In the genomic region with DNA sequence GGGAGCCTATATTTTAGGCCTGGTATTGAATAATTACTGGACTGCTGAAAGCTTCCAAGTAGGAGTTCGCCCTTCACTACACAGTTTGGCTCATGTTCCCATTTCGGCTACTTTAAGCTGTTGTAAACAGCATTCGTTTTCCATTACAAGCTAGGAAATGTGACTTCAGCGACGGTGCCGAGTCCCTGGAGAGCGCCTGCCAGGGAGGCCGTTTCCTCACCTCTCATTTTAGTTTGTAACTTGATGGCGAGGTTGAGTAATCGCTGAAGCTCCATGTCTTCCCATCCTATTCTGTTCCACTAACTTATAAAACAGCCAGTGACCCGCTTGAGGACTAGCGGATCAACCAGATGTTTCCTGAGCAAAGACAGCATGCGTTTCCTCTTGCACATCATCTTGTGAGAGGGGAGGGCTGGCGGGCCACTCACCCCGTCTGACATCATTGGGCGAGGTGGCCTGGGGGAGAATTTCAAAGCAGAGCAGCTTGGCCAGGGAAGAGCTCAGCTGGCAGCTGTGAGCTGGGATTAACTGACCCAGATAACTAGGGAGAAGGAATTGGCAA, we compare ENCODE assay signal across 2 cellular contexts.
TF ChIP-seq lines count a peak whose summit lies in the region.

No MANE protein-coding gene starts in this region.

TF ChIP-seq in SK-N-SH, 30 proteins besides CTCF, POLR2A, EP300 and RAD21 (continued from another document):
- TF ChIP-seq, protein P1, sequence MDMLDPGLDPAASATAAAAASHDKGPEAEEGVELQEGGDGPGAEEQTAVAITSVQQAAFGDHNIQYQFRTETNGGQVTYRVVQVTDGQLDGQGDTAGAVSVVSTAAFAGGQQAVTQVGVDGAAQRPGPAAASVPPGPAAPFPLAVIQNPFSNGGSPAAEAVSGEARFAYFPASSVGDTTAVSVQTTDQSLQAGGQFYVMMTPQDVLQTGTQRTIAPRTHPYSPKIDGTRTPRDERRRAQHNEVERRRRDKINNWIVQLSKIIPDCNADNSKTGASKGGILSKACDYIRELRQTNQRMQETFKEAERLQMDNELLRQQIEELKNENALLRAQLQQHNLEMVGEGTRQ (IDR thresholded peaks at IDR 0.05; ENCODE audit: borderline replicate concordance, low read depth, low read length), result no peak
- TF ChIP-seq FOXJ3 (CRISPR knock-in tag; IDR thresholded peaks at IDR 0.05) (no peak), GABPA (IDR thresholded peaks at IDR 0.05; ENCODE audit: low read depth) (no peak)

TF ChIP-seq in SK-N-SH treated with all-trans-retinoic acid at 6 μM for 48 hours, 23 proteins besides CTCF, POLR2A, EP300 and RAD21 (continued from another document):
- TF ChIP-seq, protein P2, sequence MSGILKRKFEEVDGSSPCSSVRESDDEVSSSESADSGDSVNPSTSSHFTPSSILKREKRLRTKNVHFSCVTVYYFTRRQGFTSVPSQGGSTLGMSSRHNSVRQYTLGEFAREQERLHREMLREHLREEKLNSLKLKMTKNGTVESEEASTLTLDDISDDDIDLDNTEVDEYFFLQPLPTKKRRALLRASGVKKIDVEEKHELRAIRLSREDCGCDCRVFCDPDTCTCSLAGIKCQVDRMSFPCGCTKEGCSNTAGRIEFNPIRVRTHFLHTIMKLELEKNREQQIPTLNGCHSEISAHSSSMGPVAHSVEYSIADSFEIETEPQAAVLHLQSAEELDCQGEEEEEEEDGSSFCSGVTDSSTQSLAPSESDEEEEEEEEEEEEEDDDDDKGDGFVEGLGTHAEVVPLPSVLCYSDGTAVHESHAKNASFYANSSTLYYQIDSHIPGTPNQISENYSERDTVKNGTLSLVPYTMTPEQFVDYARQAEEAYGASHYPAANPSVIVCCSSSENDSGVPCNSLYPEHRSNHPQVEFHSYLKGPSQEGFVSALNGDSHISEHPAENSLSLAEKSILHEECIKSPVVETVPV (CRISPR knock-in tag; IDR thresholded peaks at IDR 0.05), result no peak
- TF ChIP-seq, protein P3, sequence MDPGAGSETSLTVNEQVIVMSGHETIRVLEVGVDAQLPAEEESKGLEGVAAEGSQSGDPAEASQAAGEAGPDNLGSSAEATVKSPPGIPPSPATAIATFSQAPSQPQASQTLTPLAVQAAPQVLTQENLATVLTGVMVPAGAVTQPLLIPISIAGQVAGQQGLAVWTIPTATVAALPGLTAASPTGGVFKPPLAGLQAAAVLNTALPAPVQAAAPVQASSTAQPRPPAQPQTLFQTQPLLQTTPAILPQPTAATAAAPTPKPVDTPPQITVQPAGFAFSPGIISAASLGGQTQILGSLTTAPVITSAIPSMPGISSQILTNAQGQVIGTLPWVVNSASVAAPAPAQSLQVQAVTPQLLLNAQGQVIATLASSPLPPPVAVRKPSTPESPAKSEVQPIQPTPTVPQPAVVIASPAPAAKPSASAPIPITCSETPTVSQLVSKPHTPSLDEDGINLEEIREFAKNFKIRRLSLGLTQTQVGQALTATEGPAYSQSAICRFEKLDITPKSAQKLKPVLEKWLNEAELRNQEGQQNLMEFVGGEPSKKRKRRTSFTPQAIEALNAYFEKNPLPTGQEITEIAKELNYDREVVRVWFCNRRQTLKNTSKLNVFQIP (CRISPR knock-in tag; IDR thresholded peaks at IDR 0.05; ENCODE audit: borderline replicate concordance, low read depth), result no peak
- TF ChIP-seq ZFP30 (CRISPR knock-in tag; IDR thresholded peaks at IDR 0.05) (no peak), OSR1 (CRISPR knock-in tag; IDR thresholded peaks at IDR 0.05) (no peak), BACH2 (CRISPR knock-in tag; IDR thresholded peaks at IDR 0.05; ENCODE audit: borderline replicate concordance) (no peak), PPARA (CRISPR knock-in tag; IDR thresholded peaks at IDR 0.05; ENCODE audit: borderline replicate concordance) (no peak)
